1 cellular context compared by ENCODE assay signal in genomic region chrX:149631293-149632165, GRCh38.
TF ChIP-seq lines count a peak whose summit lies in the region.

TSS of gene TMEM185A (minus strand) at chrX:149631792. CDS start at chrX:149631580, 212 bp downstream.

TF ChIP-seq in GM12878, 131 proteins besides CTCF, POLR2A, EP300 and RAD21 (continued from another document and continues in another):
- TF ChIP-seq, protein P1, sequence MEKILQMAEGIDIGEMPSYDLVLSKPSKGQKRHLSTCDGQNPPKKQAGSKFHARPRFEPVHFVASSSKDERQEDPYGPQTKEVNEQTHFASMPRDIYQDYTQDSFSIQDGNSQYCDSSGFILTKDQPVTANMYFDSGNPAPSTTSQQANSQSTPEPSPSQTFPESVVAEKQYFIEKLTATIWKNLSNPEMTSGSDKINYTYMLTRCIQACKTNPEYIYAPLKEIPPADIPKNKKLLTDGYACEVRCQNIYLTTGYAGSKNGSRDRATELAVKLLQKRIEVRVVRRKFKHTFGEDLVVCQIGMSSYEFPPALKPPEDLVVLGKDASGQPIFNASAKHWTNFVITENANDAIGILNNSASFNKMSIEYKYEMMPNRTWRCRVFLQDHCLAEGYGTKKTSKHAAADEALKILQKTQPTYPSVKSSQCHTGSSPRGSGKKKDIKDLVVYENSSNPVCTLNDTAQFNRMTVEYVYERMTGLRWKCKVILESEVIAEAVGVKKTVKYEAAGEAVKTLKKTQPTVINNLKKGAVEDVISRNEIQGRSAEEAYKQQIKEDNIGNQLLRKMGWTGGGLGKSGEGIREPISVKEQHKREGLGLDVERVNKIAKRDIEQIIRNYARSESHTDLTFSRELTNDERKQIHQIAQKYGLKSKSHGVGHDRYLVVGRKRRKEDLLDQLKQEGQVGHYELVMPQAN (conservative IDR thresholded peaks at IDR 0.05): 0 out of 2 replicates have a peak, but pooled peaks have one; percentile 17
- TF ChIP-seq SIX5 (IDR thresholded peaks at IDR 0.05; ENCODE audit: low read depth, low read length, severe bottlenecking) (no peak), HDAC2 (IDR thresholded peaks at IDR 0.05) (no peak), TARDBP (IDR thresholded peaks at IDR 0.05; ENCODE audit: borderline replicate concordance) (no peak), IRF4 (IDR thresholded peaks at IDR 0.05; ENCODE audit: low read depth, low read length) (no peak), CREB1 (IDR thresholded peaks at IDR 0.05; ENCODE audit: low read depth) (no peak), BHLHE40 (IDR thresholded peaks at IDR 0.05; ENCODE audit: borderline replicate concordance in 1 of 2, low read depth in 2 of 2, low read length in 1 of 2) (peak; percentile 86 to 95), CEBPZ (IDR thresholded peaks at IDR 0.05; ENCODE audit: low read depth, low read length) (no peak), SP1 (IDR thresholded peaks at IDR 0.05; ENCODE audit: low read depth, low read length) (no peak), CUX1 (IDR thresholded peaks at IDR 0.05; ENCODE audit: insufficient replicate concordance, low read depth, low read length) (no peak), GATAD2B (conservative IDR thresholded peaks at IDR 0.05; ENCODE audit: low read depth) (no peak), BCL11A (IDR thresholded peaks at IDR 0.05; ENCODE audit: low read depth, low read length) (no peak), NFYA (IDR thresholded peaks at IDR 0.05; ENCODE audit: borderline replicate concordance, low read depth, low read length) (no peak), REST (IDR thresholded peaks at IDR 0.05; ENCODE audit: low read depth, low read length) (no peak), STAT1 (conservative IDR thresholded peaks at IDR 0.05) (no peak), SUPT20H (IDR thresholded peaks at IDR 0.05; ENCODE audit: borderline replicate concordance, control insufficient read depth, low read depth, low read length) (no peak), CHD4 (IDR thresholded peaks at IDR 0.05) (no peak), EGR1 (IDR thresholded peaks at IDR 0.05; ENCODE audit: borderline replicate concordance in 1 of 2, low read depth in 2 of 2, low read length in 2 of 2) (0 out of 3 replicates have a peak, but pooled peaks of 1 of the 2 experiments have one; percentile 34), RCOR1 (conservative IDR thresholded peaks at IDR 0.05; ENCODE audit: low read depth, low read length) (no peak), IKZF2 (IDR thresholded peaks at IDR 0.05) (no peak), MEF2B (IDR thresholded peaks at IDR 0.05; ENCODE audit: partially characterized antibody, poor library complexity, severe bottlenecking) (no peak), CHD1 (IDR thresholded peaks at IDR 0.05; ENCODE audit: low read depth, low read length) (no peak), CBX5 (IDR thresholded peaks at IDR 0.05; ENCODE audit: low read depth) (no peak), YY1 (IDR thresholded peaks at IDR 0.05; ENCODE audit: low read depth, low read length) (peak; percentile 49; the same call in 1 of the 2 replicates), RB1 (IDR thresholded peaks at IDR 0.05; ENCODE audit: borderline replicate concordance) (0 out of 2 replicates have a peak, but pooled peaks have one; percentile 38), IKZF1 (conservative IDR thresholded peaks at IDR 0.05) (peak; percentile 53), FOXM1 (IDR thresholded peaks at IDR 0.05; ENCODE audit: low read depth, low read length) (no peak), GABPA (IDR thresholded peaks at IDR 0.05; ENCODE audit: low read depth) (no peak), NRF1 (conservative IDR thresholded peaks at IDR 0.05; ENCODE audit: low read depth, low read length) (peak; percentile 55), CBX3 (IDR thresholded peaks at IDR 0.05; ENCODE audit: borderline replicate concordance, low read depth) (no peak)
- TF ChIP-seq, protein P2, sequence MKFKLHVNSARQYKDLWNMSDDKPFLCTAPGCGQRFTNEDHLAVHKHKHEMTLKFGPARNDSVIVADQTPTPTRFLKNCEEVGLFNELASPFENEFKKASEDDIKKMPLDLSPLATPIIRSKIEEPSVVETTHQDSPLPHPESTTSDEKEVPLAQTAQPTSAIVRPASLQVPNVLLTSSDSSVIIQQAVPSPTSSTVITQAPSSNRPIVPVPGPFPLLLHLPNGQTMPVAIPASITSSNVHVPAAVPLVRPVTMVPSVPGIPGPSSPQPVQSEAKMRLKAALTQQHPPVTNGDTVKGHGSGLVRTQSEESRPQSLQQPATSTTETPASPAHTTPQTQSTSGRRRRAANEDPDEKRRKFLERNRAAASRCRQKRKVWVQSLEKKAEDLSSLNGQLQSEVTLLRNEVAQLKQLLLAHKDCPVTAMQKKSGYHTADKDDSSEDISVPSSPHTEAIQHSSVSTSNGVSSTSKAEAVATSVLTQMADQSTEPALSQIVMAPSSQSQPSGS (IDR thresholded peaks at IDR 0.05; ENCODE audit: low read length): no peak
- TF ChIP-seq, protein P3, sequence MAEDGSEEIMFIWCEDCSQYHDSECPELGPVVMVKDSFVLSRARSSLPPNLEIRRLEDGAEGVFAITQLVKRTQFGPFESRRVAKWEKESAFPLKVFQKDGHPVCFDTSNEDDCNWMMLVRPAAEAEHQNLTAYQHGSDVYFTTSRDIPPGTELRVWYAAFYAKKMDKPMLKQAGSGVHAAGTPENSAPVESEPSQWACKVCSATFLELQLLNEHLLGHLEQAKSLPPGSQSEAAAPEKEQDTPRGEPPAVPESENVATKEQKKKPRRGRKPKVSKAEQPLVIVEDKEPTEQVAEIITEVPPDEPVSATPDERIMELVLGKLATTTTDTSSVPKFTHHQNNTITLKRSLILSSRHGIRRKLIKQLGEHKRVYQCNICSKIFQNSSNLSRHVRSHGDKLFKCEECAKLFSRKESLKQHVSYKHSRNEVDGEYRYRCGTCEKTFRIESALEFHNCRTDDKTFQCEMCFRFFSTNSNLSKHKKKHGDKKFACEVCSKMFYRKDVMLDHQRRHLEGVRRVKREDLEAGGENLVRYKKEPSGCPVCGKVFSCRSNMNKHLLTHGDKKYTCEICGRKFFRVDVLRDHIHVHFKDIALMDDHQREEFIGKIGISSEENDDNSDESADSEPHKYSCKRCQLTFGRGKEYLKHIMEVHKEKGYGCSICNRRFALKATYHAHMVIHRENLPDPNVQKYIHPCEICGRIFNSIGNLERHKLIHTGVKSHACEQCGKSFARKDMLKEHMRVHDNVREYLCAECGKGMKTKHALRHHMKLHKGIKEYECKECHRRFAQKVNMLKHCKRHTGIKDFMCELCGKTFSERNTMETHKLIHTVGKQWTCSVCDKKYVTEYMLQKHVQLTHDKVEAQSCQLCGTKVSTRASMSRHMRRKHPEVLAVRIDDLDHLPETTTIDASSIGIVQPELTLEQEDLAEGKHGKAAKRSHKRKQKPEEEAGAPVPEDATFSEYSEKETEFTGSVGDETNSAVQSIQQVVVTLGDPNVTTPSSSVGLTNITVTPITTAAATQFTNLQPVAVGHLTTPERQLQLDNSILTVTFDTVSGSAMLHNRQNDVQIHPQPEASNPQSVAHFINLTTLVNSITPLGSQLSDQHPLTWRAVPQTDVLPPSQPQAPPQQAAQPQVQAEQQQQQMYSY (CRISPR knock-in tag; IDR thresholded peaks at IDR 0.05): no peak
- TF ChIP-seq, protein P4, sequence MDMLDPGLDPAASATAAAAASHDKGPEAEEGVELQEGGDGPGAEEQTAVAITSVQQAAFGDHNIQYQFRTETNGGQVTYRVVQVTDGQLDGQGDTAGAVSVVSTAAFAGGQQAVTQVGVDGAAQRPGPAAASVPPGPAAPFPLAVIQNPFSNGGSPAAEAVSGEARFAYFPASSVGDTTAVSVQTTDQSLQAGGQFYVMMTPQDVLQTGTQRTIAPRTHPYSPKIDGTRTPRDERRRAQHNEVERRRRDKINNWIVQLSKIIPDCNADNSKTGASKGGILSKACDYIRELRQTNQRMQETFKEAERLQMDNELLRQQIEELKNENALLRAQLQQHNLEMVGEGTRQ (IDR thresholded peaks at IDR 0.05; ENCODE audit: borderline replicate concordance, low read depth, low read length): no peak
- TF ChIP-seq, protein P5, sequence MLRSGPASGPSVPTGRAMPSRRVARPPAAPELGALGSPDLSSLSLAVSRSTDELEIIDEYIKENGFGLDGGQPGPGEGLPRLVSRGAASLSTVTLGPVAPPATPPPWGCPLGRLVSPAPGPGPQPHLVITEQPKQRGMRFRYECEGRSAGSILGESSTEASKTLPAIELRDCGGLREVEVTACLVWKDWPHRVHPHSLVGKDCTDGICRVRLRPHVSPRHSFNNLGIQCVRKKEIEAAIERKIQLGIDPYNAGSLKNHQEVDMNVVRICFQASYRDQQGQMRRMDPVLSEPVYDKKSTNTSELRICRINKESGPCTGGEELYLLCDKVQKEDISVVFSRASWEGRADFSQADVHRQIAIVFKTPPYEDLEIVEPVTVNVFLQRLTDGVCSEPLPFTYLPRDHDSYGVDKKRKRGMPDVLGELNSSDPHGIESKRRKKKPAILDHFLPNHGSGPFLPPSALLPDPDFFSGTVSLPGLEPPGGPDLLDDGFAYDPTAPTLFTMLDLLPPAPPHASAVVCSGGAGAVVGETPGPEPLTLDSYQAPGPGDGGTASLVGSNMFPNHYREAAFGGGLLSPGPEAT (IDR thresholded peaks at IDR 0.05; ENCODE audit: low read depth): no peak
